In the genomic region with DNA sequence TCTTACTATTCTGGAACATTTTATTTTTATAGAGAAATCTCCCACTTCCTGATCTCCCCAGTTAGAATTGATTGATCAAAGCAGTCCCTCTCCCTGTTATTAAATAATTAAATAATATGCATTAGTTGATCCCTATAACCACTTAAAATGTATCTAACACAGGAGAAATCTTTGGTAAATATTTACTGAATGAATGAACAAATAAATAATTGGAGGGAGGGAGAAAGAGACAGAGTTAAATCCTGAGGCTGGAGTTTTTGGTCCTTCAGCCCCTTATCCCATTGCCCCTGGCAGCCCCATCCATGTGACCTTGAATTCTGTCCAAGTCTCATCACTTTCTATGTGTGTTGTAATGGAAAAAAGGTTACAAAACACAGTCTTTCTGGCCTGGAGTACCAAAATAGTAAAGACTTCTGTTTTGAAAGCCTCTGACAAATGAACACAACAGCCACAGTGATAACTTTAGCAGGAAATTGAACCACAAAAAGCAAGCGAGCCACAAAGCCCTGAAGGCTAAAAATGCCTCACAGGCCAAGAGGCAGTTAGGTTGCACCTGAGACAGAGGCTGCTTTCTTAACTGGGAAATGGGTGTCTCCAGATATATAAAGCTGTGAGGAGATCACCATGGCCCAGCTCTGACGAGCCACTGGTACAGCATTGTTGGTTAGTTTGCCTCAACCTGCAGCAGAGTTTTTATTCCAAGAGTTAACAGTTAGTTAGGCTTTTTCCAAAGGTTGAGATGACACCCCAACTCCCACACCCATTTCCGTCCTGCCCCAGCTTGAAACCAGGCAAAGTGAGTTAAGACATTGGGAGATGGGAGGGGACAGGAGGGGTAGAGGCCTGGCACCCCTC, we compare ENCODE assay signal across 8 cellular contexts. TPM values are rescaled to one million over a fixed set of nuclear protein-coding genes. Genes with fewer than 3 reads are reported as not detected.
DNase-seq lines count a peak whose midpoint lies in the region; ATAC-seq and TF ChIP-seq lines count a peak whose summit lies in the region.

No MANE protein-coding gene starts in this region.

- intact Hi-C loops in Panc1 (cut with micrococcal nuclease; ENCODE audit: unreplicated experiment) (loop anchor here (10.0 kb wide), 1 partner anchor 56 kb away; no protein-coding TSS in a partner anchor), left lung (cut with DNase I) (no loop called here)

- H3K4me1 Mint-ChIP-seq in activated T-cell treated with anti-CD3 and anti-CD28 coated beads, Interleukin-2, amount 50 U/mL, for 4 hours (ENCODE audit: low read depth): peaks cover 79% of the 10 kb centered on the region

- H3K4me1 ChIP-seq in Panc1 (ENCODE audit: control insufficient read depth, insufficient read depth, low read length) (peaks cover 95% of the 10 kb centered on the region), left lung (peaks cover 0 to 32% of the 10 kb centered on the region in 2 donors)

- peak overlapping the region; percentile 79 for H3K27ac ChIP-seq in Panc1 (ENCODE audit: low read length)
- peak overlapping the region in 1 of 2 donors; percentile 26 for H3K27ac ChIP-seq in left lung

- DNase-seq in activated T-cell treated with anti-CD3 and anti-CD28 coated beads, Interleukin-2, amount 50 U/mL, for 4 hours: peak; percentile 26
- no peak for DNase-seq in activated T-cell treated with anti-CD3 and anti-CD28 coated beads, Interleukin-2, amount 50 U/mL, for 1 hour
- DNase-seq in Panc1 (ENCODE audit: low read depth, low spot score) (no peak), fibroblast of gingiva (ENCODE audit: low read depth) (peak; percentile 85), stromal cell of bone marrow (ENCODE audit: low read depth) (peak; percentile 65), left lung (no peak), GM03348 (ENCODE audit: low spot score) (no peak)

- no peak overlapping the region for H3K4me3 Mint-ChIP-seq in activated T-cell treated with anti-CD3 and anti-CD28 coated beads, Interleukin-2, amount 50 U/mL, for 4 hours

- no peaks in the 10 kb centered on the region for H3K9me3 Mint-ChIP-seq in activated T-cell treated with anti-CD3 and anti-CD28 coated beads, Interleukin-2, amount 50 U/mL, for 4 hours

- no TSS peak for BruUV-seq in Panc1 (replicated peaks; lab: Mats Ljungman, UMichigan)

- in situ Hi-C loops in Panc1 (cut with HindIII; ENCODE audit: low pct_unique_long_range_greater_than_20kb, low sequenced_read_pairs): no loop called here

- H3K9me3 ChIP-seq in Panc1 (ENCODE audit: control insufficient read depth, insufficient read depth, low read depth, low read length): no peaks in the 10 kb centered on the region
- H3K9me3 ChIP-seq in left lung: no peaks in the 10 kb centered on the region

- H3K27me3 ChIP-seq in Panc1 (ENCODE audit: control insufficient read depth, insufficient read depth, low read length) (no peaks in the 10 kb centered on the region), left lung (no peaks in the 10 kb centered on the region)

- H3K27me3 Mint-ChIP-seq in activated T-cell treated with anti-CD3 and anti-CD28 coated beads, Interleukin-2, amount 50 U/mL, for 4 hours (ENCODE audit: low read depth): peaks cover 17% of the 10 kb centered on the region

- CTCF ChIA-PET in Panc1 (lab: Charles Lee): interaction anchor here (0.6 kb wide), 1 partner anchor 90 kb away, joined by 8 read pairs; no protein-coding TSS in a partner anchor

- POLR2A ChIA-PET in Panc1 (lab: Charles Lee): no interaction called here

- ATAC-seq in activated T-cell treated with anti-CD3 and anti-CD28 coated beads, Interleukin-2, amount 50 U/mL, for 4 hours: peak; percentile 15 to 29
- ATAC-seq in HG02938 (IDR thresholded peaks at IDR 0.05; ENCODE audit: unreplicated experiment) (peak; percentile 81), Panc1 (no peak), left lung (no peak)

- H3K4me3 ChIP-seq in Panc1 (ENCODE audit: low read depth in 2 of 2, low read length in 2 of 2) (no peak overlapping the region), left lung (no peak overlapping the region)

- no peaks in the 10 kb centered on the region for H3K36me3 Mint-ChIP-seq in activated T-cell treated with anti-CD3 and anti-CD28 coated beads, Interleukin-2, amount 50 U/mL, for 4 hours (ENCODE audit: insufficient read depth)

- TF ChIP-seq CTCF in Panc1 (IDR thresholded peaks at IDR 0.05): no peak
- TF ChIP-seq CTCF in left lung (IDR thresholded peaks at IDR 0.05): no peak

- no peaks in the 10 kb centered on the region for H3K36me3 ChIP-seq in Panc1 (ENCODE audit: control insufficient read depth, insufficient read depth, low read length)
- H3K36me3 ChIP-seq in left lung: no peaks in the 10 kb centered on the region

RNA-seq across cellular contexts. Expression of gene NT5E, which starts 11.3 kb away (rescaled TPM):
- total RNA-seq in activated T-cell treated with anti-CD3 and anti-CD28 coated beads, Interleukin-2, amount 50 U/mL, for 4 hours: 10 to 100 TPM in 2 of 3 donors, 1 to 10 TPM in 1; 9.4 to 18.4 (median 13.4) TPM
- total RNA-seq in Panc1 (2021; ENCODE audit: unreplicated experiment) (58.4 TPM), left lung (1 to 10 TPM; 9.1 to 10.0 TPM)
- 52.4 TPM for polyA plus RNA-seq in Panc1 (2012; ENCODE audit: insufficient read length)

Comparison
In these comparisons a context has a peak if more than half of its experiments do, and no peak if none do; other contexts are left out.
1. DNase-seq: peak in activated T-cell treated with anti-CD3 and anti-CD28 coated beads, Interleukin-2, amount 50 U/mL, for 4 hours (single experiment), fibroblast of gingiva (single experiment) and stromal cell of bone marrow (single experiment); none in activated T-cell treated with anti-CD3 and anti-CD28 coated beads, Interleukin-2, amount 50 U/mL, for 1 hour (single experiment), Panc1 (single experiment), left lung (0 of 2) and GM03348 (single experiment).
2. ATAC-seq: peak in activated T-cell treated with anti-CD3 and anti-CD28 coated beads, Interleukin-2, amount 50 U/mL, for 4 hours (2 of 2) and HG02938 (single experiment); none in Panc1 (single experiment) and left lung (single experiment).